8 cellular contexts compared by ENCODE assay signal in the genomic region with DNA sequence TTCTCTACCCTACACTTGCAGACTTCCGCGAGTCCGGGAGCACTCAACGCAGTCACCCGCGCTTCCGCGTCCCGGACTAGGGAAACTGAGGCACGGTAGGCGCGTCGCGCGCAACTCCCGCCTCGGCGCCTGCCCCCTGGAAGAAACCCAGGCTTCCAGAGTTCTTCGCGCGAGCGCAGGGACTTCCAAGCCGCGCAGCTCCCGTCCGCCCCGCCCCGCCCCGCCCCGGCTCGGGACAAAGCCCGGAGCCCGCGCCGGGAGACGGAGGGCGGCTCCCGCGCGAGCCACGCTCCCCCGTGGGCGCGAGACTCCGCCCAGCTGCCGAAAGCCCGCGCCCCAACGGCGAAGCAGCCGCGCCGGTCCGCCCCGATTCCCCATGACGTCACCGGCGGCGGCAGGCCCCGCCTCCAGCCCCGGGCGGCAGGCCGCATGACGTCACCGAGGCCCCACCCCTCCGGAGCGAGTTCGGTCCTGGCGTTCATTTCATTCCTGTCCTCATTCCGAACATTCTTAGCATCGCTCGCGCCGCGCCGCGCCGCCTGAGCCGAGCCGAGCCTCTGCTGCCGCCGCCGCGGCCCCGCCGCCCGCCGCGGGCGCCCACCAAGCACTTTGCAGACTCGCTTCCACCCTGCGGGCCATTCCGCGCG. TPM values are rescaled to one million over a fixed set of nuclear protein-coding genes. Genes with fewer than 3 reads are reported as not detected.
DNase-seq lines count a peak whose midpoint lies in the region; ATAC-seq lines count a peak whose summit lies in the region.

Gene TEAD1 (plus strand): TSS at position 498 of the 647 bp plus-strand sequence.

- ATAC-seq in GM21825 (IDR thresholded peaks at IDR 0.05; ENCODE audit: unreplicated experiment), result peak; percentile 89

- H3K36me3 Mint-ChIP-seq in activated naive CD8-positive, alpha-beta T cell, result no peaks in the 10 kb centered on the region

- H3K4me3 ChIP-seq in SK-N-MC (peak within 1 kb of the TSS; percentile 77), subcutaneous abdominal adipose tissue (ENCODE audit: low read depth in 1 of 5, low read length in 5 of 5) (peak within 1 kb of the TSS; percentile 80 to 92 (median 90))

- H3K9me3 Mint-ChIP-seq in activated naive CD8-positive, alpha-beta T cell (ENCODE audit: low read depth), result no peaks in the 10 kb centered on the region

- peaks cover 11% of the 10 kb centered on the region for H3K4me1 Mint-ChIP-seq in activated naive CD8-positive, alpha-beta T cell (ENCODE audit: low read depth)

- H3K9ac ChIP-seq in SK-N-MC (ENCODE audit: insufficient read length), result peak within 1 kb of the TSS; percentile 88
- peak within 1 kb of the TSS in 4 of 5 donors; percentile 76 to 90 (median 78) for H3K9ac ChIP-seq in subcutaneous abdominal adipose tissue (ENCODE audit: low read length in 5 of 5)

- peaks cover 1 to 41% (median 38%) of the 10 kb centered on the region in 5 donors for H3K4me1 ChIP-seq in subcutaneous abdominal adipose tissue (ENCODE audit: control insufficient read depth in 5 of 5, insufficient read depth in 5 of 5, low read length in 5 of 5)

- H3K27ac ChIP-seq in SK-N-MC, result peak within 1 kb of the TSS; percentile 83
- H3K27ac ChIP-seq in subcutaneous abdominal adipose tissue (ENCODE audit: low read depth, low read length), result peak within 1 kb of the TSS; percentile 87

- DNase-seq in DMS 273 treated with DMSO at 0.1 percent for 48 hours (lab: John Stamatoyannopoulos, UW) (peak; percentile 49), M059J (ENCODE audit: low read depth) (peak; percentile 91), SK-N-MC (ENCODE audit: low read depth, low spot score) (peak; percentile 69), globus pallidus (ENCODE audit: low spot score) (peak; percentile 94), non-pigmented ciliary epithelial cell (ENCODE audit: low read depth) (peak; percentile 79)

- no peak within 1 kb of the TSS for H3K27ac Mint-ChIP-seq in activated naive CD8-positive, alpha-beta T cell

- no peaks in the 10 kb centered on the region for H3K27me3 ChIP-seq in subcutaneous abdominal adipose tissue (ENCODE audit: control insufficient read depth in 5 of 5, insufficient read depth in 4 of 5, low read length in 5 of 5)

- H3K4me3 Mint-ChIP-seq in activated naive CD8-positive, alpha-beta T cell, result peak within 1 kb of the TSS; percentile 89

- H3K36me3 ChIP-seq in SK-N-MC (ENCODE audit: insufficient read depth, low read length) (0 out of 2 replicates have a peak, but pooled peaks cover 7% of the 10 kb centered on the region), subcutaneous abdominal adipose tissue (ENCODE audit: control insufficient read depth in 5 of 5, insufficient read depth in 5 of 5, low read length in 5 of 5) (no peaks in the 10 kb centered on the region)

- no peaks in the 10 kb centered on the region for H3K9me3 ChIP-seq in SK-N-MC (ENCODE audit: low read depth, low read length)
- H3K9me3 ChIP-seq in subcutaneous abdominal adipose tissue (ENCODE audit: control insufficient read depth in 5 of 5, low read length in 5 of 5), result no peaks in the 10 kb centered on the region

- H3K27me3 Mint-ChIP-seq in activated naive CD8-positive, alpha-beta T cell, result peaks cover 60% of the 10 kb centered on the region

RNA-seq across cellular contexts. Expression of gene TEAD1, which starts in this region (rescaled TPM):
- total RNA-seq in M059J (2014; rRNA removed; shearing (Covaris generic)), result 53.6 and 83.2 TPM in 2 replicates

Comparison
In these comparisons a context has a peak if more than half of its experiments do, and no peak if none do; other contexts are left out.
1. Peak in every context shown above with its lines: DNase-seq, ATAC-seq, H3K4me3 ChIP-seq and H3K27ac ChIP-seq.